8 cellular contexts compared by ENCODE assay signal in genomic region chr17:71019699-71020098, GRCh38.
"Had no signal": no experiment of that assay in that cellular context is flagged by ENCODE, and none has a peak within 500 bp of the region (broad histone marks: within the 10 kb centered on the region; RNA-seq: fewer than 3 reads in every experiment).

No MANE protein-coding gene starts in this region.

- ATAC-seq: HepG2, K562 had no signal

- FAIRE-seq: H54, HepG2, K562 had no signal

- H3K4me3 ChIP-seq: K562 had no signal

- DNase-seq: GOT3, HCEC 1CT, IMR-90, KG1 had no signal

- H3K27ac ChIP-seq: HL-60 had no signal
